In genomic region chrX:34656842-34657780, GRCh38 we compare ENCODE assay signal across 8 cellular contexts. TPM values are rescaled to one million over a fixed set of nuclear protein-coding genes. Genes with fewer than 3 reads are reported as not detected.
A peak's percentile ranks its signal among the peaks of the same experiment; 100 is the strongest.
DNase-seq lines count a peak whose midpoint lies in the region; ATAC-seq and TF ChIP-seq lines count a peak whose summit lies in the region.

TMEM47 (minus strand) TSS chrX:34657285; CDS start chrX:34657029, 256 bp downstream.

- intact Hi-C loops in lower leg skin (cut with DNase I; ENCODE audit: low total_unique reads): no loop called here

- TF ChIP-seq CTCF in lower leg skin (IDR thresholded peaks at IDR 0.05) (no peak), suprapubic skin (IDR thresholded peaks at IDR 0.05) (no peak)

- H3K4me3 ChIP-seq in NT2/D1 (ENCODE audit: insufficient read length, low read depth) (peak within 1 kb of the TSS; percentile 56), duodenal mucosa (ENCODE audit: low read depth in 1 of 2, low read length in 2 of 2) (peak within 1 kb of the TSS; percentile 45 to 60), lower leg skin (ENCODE audit: low read depth, poor library complexity, severe bottlenecking) (peak within 1 kb of the TSS; percentile 42), suprapubic skin (peak within 1 kb of the TSS; percentile 66)

- H3K9ac ChIP-seq in NT2/D1 (ENCODE audit: insufficient read length, low read depth) (peak within 1 kb of the TSS; percentile 70), duodenal mucosa (ENCODE audit: low read depth in 1 of 2, low read length in 2 of 2) (peak within 1 kb of the TSS in 1 of 2 donors; percentile 43)

- DNase-seq in stimulated activated CD4-positive, alpha-beta T cell treated with anti-CD3 and anti-CD28 coated beads, Interleukin-15, amount 100 ng/mL, for 24 hours: peak; percentile 13
- no peak for DNase-seq in stimulated activated CD4-positive, alpha-beta T cell treated with anti-CD3 and anti-CD28 coated beads, Interleukin-12 subunit alpha, Interleukin-12 subunit beta, amount 100 ng/mL, for 4 hours
- DNase-seq in NT2/D1 (ENCODE audit: low read depth, low spot score) (peak; percentile 74), lower leg skin (ENCODE audit: low spot score in 2 of 2) (peak; percentile 25 to 91), suprapubic skin (ENCODE audit: low spot score in 2 of 2) (peak; percentile 69 to 74), GM19238 (ENCODE audit: insufficient read length, low spot score) (no peak)

- H3K27me3 ChIP-seq in NT2/D1 (ENCODE audit: insufficient read depth, insufficient read length) (peaks cover 23% of the 10 kb centered on the region), duodenal mucosa (ENCODE audit: control insufficient read depth in 1 of 2, insufficient read depth in 2 of 2, low read length in 2 of 2) (peaks cover 0 to 3% of the 10 kb centered on the region in 2 donors), suprapubic skin (no peaks in the 10 kb centered on the region)

- TF ChIP-seq EP300 in suprapubic skin (IDR thresholded peaks at IDR 0.05): no peak

- 0 to 30% methylated on average over 4 to 76 of the region's 103 CpGs for WGBS in lower leg skin, 2 donors
- WGBS in suprapubic skin: 36% methylated on average over 4 of the region's 103 CpGs

- TF ChIP-seq POLR2A in lower leg skin (IDR thresholded peaks at IDR 0.05) (no peak), suprapubic skin (IDR thresholded peaks at IDR 0.05) (peak; percentile 25 to 56)

- H3K4me1 ChIP-seq in NT2/D1 (ENCODE audit: insufficient read depth, insufficient read length) (no peaks in the 10 kb centered on the region), duodenal mucosa (ENCODE audit: control insufficient read depth in 1 of 2, insufficient read depth in 2 of 2, low read length in 2 of 2) (no peaks in the 10 kb centered on the region), suprapubic skin (no peaks in the 10 kb centered on the region)

- peak within 1 kb of the TSS; percentile 32 for H3K27ac ChIP-seq in duodenal mucosa (ENCODE audit: low read depth, low read length)
- H3K27ac ChIP-seq in suprapubic skin: peak within 1 kb of the TSS; percentile 81

- no peak for ATAC-seq in HG02678 (IDR thresholded peaks at IDR 0.05; ENCODE audit: unreplicated experiment)

- no peaks in the 10 kb centered on the region for H3K36me3 ChIP-seq in NT2/D1 (ENCODE audit: insufficient read depth, insufficient read length, low read length)
- no peaks in the 10 kb centered on the region for H3K36me3 ChIP-seq in duodenal mucosa (ENCODE audit: control insufficient read depth in 1 of 2, insufficient read depth in 2 of 2, low read length in 2 of 2)
- no peaks in the 10 kb centered on the region for H3K36me3 ChIP-seq in suprapubic skin

- no peaks in the 10 kb centered on the region for H3K9me3 ChIP-seq in NT2/D1 (ENCODE audit: insufficient read depth, low read length)
- no peaks in the 10 kb centered on the region for H3K9me3 ChIP-seq in duodenal mucosa (ENCODE audit: control insufficient read depth in 1 of 2, low read length in 2 of 2)
- no peaks in the 10 kb centered on the region for H3K9me3 ChIP-seq in suprapubic skin

RNA-seq across cellular contexts. Expression of gene TMEM47, which starts in this region (rescaled TPM):
- total RNA-seq in lower leg skin (10 to 100 TPM in 2 of 4 donors, 1 to 10 TPM in 2; 7.4 to 19.2 (median 14.2) TPM), suprapubic skin (10 to 100 TPM in 2 of 4 donors, 1 to 10 TPM in 2; 7.8 to 12.7 (median 10.5) TPM)

Comparison
In these comparisons a context has a peak if more than half of its experiments do, and no peak if none do; other contexts are left out.
1. DNase-seq: peak in stimulated activated CD4-positive, alpha-beta T cell treated with anti-CD3 and anti-CD28 coated beads, Interleukin-15, amount 100 ng/mL, for 24 hours (single experiment), NT2/D1 (single experiment), lower leg skin (2 of 2) and suprapubic skin (2 of 2); none in stimulated activated CD4-positive, alpha-beta T cell treated with anti-CD3 and anti-CD28 coated beads, Interleukin-12 subunit alpha, Interleukin-12 subunit beta, amount 100 ng/mL, for 4 hours (single experiment) and GM19238 (single experiment).
2. POLR2A ChIP-seq: peak in suprapubic skin (2 of 2); none in lower leg skin (0 of 2).
3. Peak in every context shown above with its lines, with median percentiles within 50 percentile points of each other: H3K4me3 ChIP-seq.